Comparison of ENCODE assay signal across 22 cellular contexts in the genomic region with DNA sequence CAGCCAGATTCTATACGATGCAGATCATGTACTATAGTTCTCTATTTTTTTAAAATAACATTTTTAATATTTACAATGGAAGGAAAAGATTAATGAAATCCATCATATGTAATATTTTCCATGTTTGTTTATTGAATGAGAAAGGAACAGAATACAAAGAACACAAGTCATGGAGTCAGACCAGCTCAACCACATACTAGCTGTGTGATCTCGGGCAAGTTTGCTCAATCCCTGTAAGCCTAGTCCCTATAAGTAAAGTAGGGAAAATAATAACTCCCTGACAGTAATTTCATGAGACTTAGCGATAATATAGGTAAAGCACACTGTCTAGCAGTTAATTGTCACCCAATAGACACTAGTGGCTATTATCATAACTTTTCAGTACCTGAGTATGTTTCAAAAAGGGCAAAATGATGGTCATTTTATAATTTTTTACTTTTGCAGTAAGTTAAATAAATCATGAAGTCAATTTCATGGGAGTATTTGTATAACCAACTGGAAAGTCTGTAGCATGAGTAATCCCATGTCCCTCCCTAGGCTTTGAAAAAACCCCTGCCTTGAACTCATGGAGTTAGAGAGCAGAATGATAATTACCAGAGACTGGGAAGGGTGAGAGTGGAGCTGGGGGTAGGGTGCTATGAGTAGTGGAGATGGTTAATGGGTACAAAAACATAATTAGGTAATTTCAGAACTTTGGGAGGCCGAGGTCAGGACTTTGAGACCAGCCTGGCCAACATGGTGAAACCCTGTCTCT. TPM values are rescaled to one million over a fixed set of nuclear protein-coding genes. Genes with fewer than 3 reads are reported as not detected.
DNase-seq lines count a peak whose midpoint lies in the region; TF ChIP-seq lines count a peak whose summit lies in the region.
"Had no signal": no experiment of that assay in that cellular context is flagged by ENCODE, and none has a peak within 500 bp of the region (broad histone marks: within the 10 kb centered on the region; RNA-seq: fewer than 3 reads in every experiment).

No MANE protein-coding gene starts in this region.

- POLR2A ChIA-PET in PC-9 (lab: Charles Lee; ENCODE audit: unreplicated experiment): no interaction called here
- POLR2A ChIA-PET in CD8-positive, alpha-beta memory T cell (lab: Charles Lee): no interaction called here

- H3K27ac ChIP-seq in PC-9: 0 out of 2 replicates have a peak overlapping the region, but pooled peaks have one; percentile 30
- peak overlapping the region; percentile 97 for H3K27ac ChIP-seq in epithelial cell of prostate
- H3K27ac ChIP-seq in CD8-positive, alpha-beta memory T cell (ENCODE audit: low read depth, low read length): no peak overlapping the region
- H3K27ac ChIP-seq: A549, BLaER1, HL-60, SJCRH30 had no signal

- H3K4me2 ChIP-seq in PC-9: no peak overlapping the region
- H3K4me2 ChIP-seq: A549, BLaER1 had no signal

- peaks cover 41% of the 10 kb centered on the region for H3F3A ChIP-seq in PC-9 (ENCODE audit: insufficient read depth, low read depth)

- H3K4me3 Mint-ChIP-seq in CD8-positive, alpha-beta memory T cell: no peak overlapping the region
- H3K4me3 Mint-ChIP-seq: CD4-positive, alpha-beta memory T cell; H9 had no signal

- H3K4me3 ChIP-seq in PC-9: no peak overlapping the region
- H3K4me3 ChIP-seq in CD8-positive, alpha-beta memory T cell (ENCODE audit: low read length): no peak overlapping the region
- H3K4me3 ChIP-seq: A549, BLaER1, MG63, SJCRH30 had no signal

- H3K27me3 ChIP-seq in PC-9 (ENCODE audit: insufficient read depth, low read depth): no peaks in the 10 kb centered on the region
- no peaks in the 10 kb centered on the region for H3K27me3 ChIP-seq in CD8-positive, alpha-beta memory T cell (ENCODE audit: insufficient read depth, low read length, poor library complexity, severe bottlenecking)
- H3K27me3 ChIP-seq: BLaER1, MG63, SJCRH30 had no signal

- peaks cover 0 to 4% (median 0%) of the 10 kb centered on the region in 3 donors for H3K4me1 Mint-ChIP-seq in CD8-positive, alpha-beta memory T cell

- H3K36me3 ChIP-seq in PC-9 (ENCODE audit: low read depth): no peaks in the 10 kb centered on the region
- no peaks in the 10 kb centered on the region for H3K36me3 ChIP-seq in CD8-positive, alpha-beta memory T cell (ENCODE audit: insufficient read depth, low read length)
- H3K36me3 ChIP-seq: BLaER1, MG63, SJCRH30 had no signal

- in situ Hi-C loops in G401 (cut with HindIII; ENCODE audit: low sequenced_read_pairs): no loop called here

- intact Hi-C loops in PC-9 (cut with micrococcal nuclease; ENCODE audit: unreplicated experiment): no loop called here

- peaks cover 0 to 1% (median 0%) of the 10 kb centered on the region in 3 donors for H3K36me3 Mint-ChIP-seq in CD8-positive, alpha-beta memory T cell
- H3K36me3 Mint-ChIP-seq: CD4-positive, alpha-beta memory T cell had no signal

- H3K79me2 ChIP-seq in PC-9 (ENCODE audit: low read depth): no peaks in the 10 kb centered on the region

- H3K9me3 ChIP-seq in PC-9 (ENCODE audit: insufficient read depth, low read depth): no peaks in the 10 kb centered on the region
- H3K9me3 ChIP-seq in CD8-positive, alpha-beta memory T cell (ENCODE audit: low read length): no peaks in the 10 kb centered on the region
- H3K9me3 ChIP-seq: A549, BLaER1, MG63, SJCRH30 had no signal

- H4K20me1 ChIP-seq in PC-9 (ENCODE audit: insufficient read depth): no peaks in the 10 kb centered on the region
- H4K20me1 ChIP-seq: BLaER1 had no signal

- DNase-seq in ELR (ENCODE audit: low read depth): peak; percentile 50
- no peak for DNase-seq in PC-9
- no peak for DNase-seq in epithelial cell of prostate (ENCODE audit: low read depth, low spot score)
- peak; percentile 19 for DNase-seq in kidney tubule cell (ENCODE audit: low spot score)
- no peak for DNase-seq in CD8-positive, alpha-beta memory T cell
- DNase-seq in G401 (ENCODE audit: low spot score): no peak
- DNase-seq in T-helper 1 cell: no peak
- DNase-seq in NCI-H2227 treated with DMSO at 0.1 percent for 48 hours (lab: John Stamatoyannopoulos, UW): no peak
- DNase-seq: Calu3; CD4-positive, alpha-beta memory T cell; DMS53; H9; Karpas-422; MG63; NCI-H1092 treated with DMSO at 0.1 percent for 48 hours; NCI-H2081 treated with DMSO at 0.1 percent for 48 hours; NCI-H510A; NCI-H774; SJCRH30 had no signal

- no TSS peak for BruUV-seq in PC-9 (replicated peaks; lab: Mats Ljungman, UMichigan)

- no peaks in the 10 kb centered on the region for H3K9me3 Mint-ChIP-seq in CD8-positive, alpha-beta memory T cell
- H3K9me3 Mint-ChIP-seq: CD4-positive, alpha-beta memory T cell; H9 had no signal

- no peak for TF ChIP-seq CTCF in PC-9 (conservative IDR thresholded peaks at IDR 0.05)

- peaks cover 7 to 10% of the 10 kb centered on the region in 2 donors for H3K27me3 Mint-ChIP-seq in CD8-positive, alpha-beta memory T cell

- H3K27ac Mint-ChIP-seq in CD8-positive, alpha-beta memory T cell: no peak overlapping the region
- H3K27ac Mint-ChIP-seq: CD4-positive, alpha-beta memory T cell; H9 had no signal

- H2AFZ ChIP-seq in PC-9: 0 out of 2 replicates have a peak overlapping the region, but pooled peaks have one; percentile 46

- CTCF ChIA-PET in PC-9 (lab: Charles Lee): interaction anchor here (0.6 kb wide), 1 partner anchor 41 kb away, joined by 4 read pairs; no protein-coding TSS in a partner anchor
- CTCF ChIA-PET in CD8-positive, alpha-beta memory T cell (lab: Charles Lee): no interaction called here

- H3K9me2 ChIP-seq in PC-9 (ENCODE audit: insufficient read depth): no peaks in the 10 kb centered on the region

- peaks cover 59% of the 10 kb centered on the region for H3K4me1 ChIP-seq in PC-9 (replicated peaks; ENCODE audit: insufficient read depth)
- no peaks in the 10 kb centered on the region for H3K4me1 ChIP-seq in CD8-positive, alpha-beta memory T cell (ENCODE audit: insufficient read depth, low read length)
- H3K4me1 ChIP-seq: BLaER1 had no signal

RNA-seq across cellular contexts. Expression of gene EPS15, which starts 37.0 kb away (rescaled TPM):
- total RNA-seq in PC-9 (2021): 60.1 and 61.0 TPM in 2 replicates
- total RNA-seq in CD8-positive, alpha-beta memory T cell: 100 to 1,000 TPM; 108 to 112 TPM
- 59.6 TPM for polyA plus RNA-seq in CD8-positive, alpha-beta memory T cell
- total RNA-seq in G401 (2014; rRNA removed; shearing (Covaris generic)): 5.4 and 8.9 TPM in 2 replicates

Comparison
In these comparisons a context has a peak if more than half of its experiments do, and no peak if none do; other contexts are left out.
1. DNase-seq: peak in ELR (single experiment) and kidney tubule cell (single experiment); none in PC-9 (0 of 2), epithelial cell of prostate (single experiment), CD8-positive, alpha-beta memory T cell (0 of 5), G401 (single experiment), T-helper 1 cell (0 of 5) and NCI-H2227 treated with DMSO at 0.1 percent for 48 hours (single experiment).